ENCODE assay signal across 11 cellular contexts in the genomic region with DNA sequence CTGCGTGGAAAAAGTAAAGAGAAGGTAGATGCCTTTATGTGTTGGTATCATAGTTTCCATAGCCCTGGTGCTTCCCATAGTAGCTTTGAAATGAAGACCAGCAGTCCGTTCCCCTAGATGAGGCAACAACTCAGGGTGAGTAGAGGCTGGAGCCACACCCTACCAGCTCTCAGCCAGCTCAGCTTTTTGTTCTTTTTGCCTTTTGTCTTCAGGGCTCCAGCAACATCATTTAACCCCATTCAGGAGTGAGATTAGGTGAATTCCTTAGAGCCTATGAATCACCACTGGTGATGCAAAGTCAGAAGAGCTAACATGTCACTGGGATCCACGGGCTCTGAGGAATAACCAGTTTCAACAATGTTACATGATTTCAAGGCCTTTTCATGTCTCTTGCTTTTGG. TPM values are rescaled to one million over a fixed set of nuclear protein-coding genes. Genes with fewer than 3 reads are reported as not detected.
DNase-seq lines count a peak whose midpoint lies in the region; ATAC-seq and TF ChIP-seq lines count a peak whose summit lies in the region.
"Had no signal": no experiment of that assay in that cellular context is flagged by ENCODE, and none has a peak within 500 bp of the region (broad histone marks: within the 10 kb centered on the region; RNA-seq: fewer than 3 reads in every experiment).

No MANE protein-coding gene starts in this region.

- H3K27me3 ChIP-seq in dorsolateral prefrontal cortex: no peaks in the 10 kb centered on the region
- H3K27me3 ChIP-seq: gastroesophageal sphincter had no signal

- peak; percentile 11 for DNase-seq in activated naive CD4-positive, alpha-beta T cell treated with anti-CD3 and anti-CD28 coated beads, Interleukin-2, amount 50 U/mL, for 16 hours
- no peak for DNase-seq in activated naive CD4-positive, alpha-beta T cell treated with anti-CD3 and anti-CD28 coated beads, Interleukin-2, amount 10 ng/mL, durations not matched to agents 7 days and 5 days
- peak; percentile 3 for DNase-seq in glomerular visceral epithelial cell (ENCODE audit: extremely low spot score)
- no peak for DNase-seq in type B pancreatic cell (ENCODE audit: extremely low spot score, unreplicated experiment)
- no peak for DNase-seq in dorsolateral prefrontal cortex
- DNase-seq: caudate nucleus, MV-4-11 had no signal

- intact Hi-C loops in dorsolateral prefrontal cortex (cut with DNase I): no loop called here

- H3K9me3 Mint-ChIP-seq in activated naive CD4-positive, alpha-beta T cell treated with anti-CD3 and anti-CD28 coated beads, Interleukin-2, amount 10 ng/mL, durations not matched to agents 7 days and 5 days: no peaks in the 10 kb centered on the region
- H3K9me3 Mint-ChIP-seq in activated T-helper 17 cell treated with anti-CD3 and anti-CD28 coated beads, Interleukin-2, amount 50 U/mL, for 72 hours: no peaks in the 10 kb centered on the region
- no peaks in the 10 kb centered on the region for H3K9me3 Mint-ChIP-seq in type B pancreatic cell

- no peak overlapping the region for H3K27ac ChIP-seq in dorsolateral prefrontal cortex
- H3K27ac ChIP-seq: gastroesophageal sphincter had no signal

- TF ChIP-seq CTCF in type B pancreatic cell (conservative IDR thresholded peaks at IDR 0.05) (no peak), dorsolateral prefrontal cortex (IDR thresholded peaks at IDR 0.05 in 54 of 56, conservative IDR thresholded peaks at IDR 0.05 in 2 of 56; ENCODE audit: low read depth in 1 of 56, partially characterized antibody in 56 of 56) (no peak)

- H3K4me3 Mint-ChIP-seq in activated naive CD4-positive, alpha-beta T cell treated with anti-CD3 and anti-CD28 coated beads, Interleukin-2, amount 10 ng/mL, durations not matched to agents 7 days and 5 days: no peak overlapping the region
- no peak overlapping the region for H3K4me3 Mint-ChIP-seq in activated T-helper 17 cell treated with anti-CD3 and anti-CD28 coated beads, Interleukin-2, amount 50 U/mL, for 72 hours
- no peak overlapping the region for H3K4me3 Mint-ChIP-seq in type B pancreatic cell

- H3K27me3 Mint-ChIP-seq in activated naive CD4-positive, alpha-beta T cell treated with anti-CD3 and anti-CD28 coated beads, Interleukin-2, amount 10 ng/mL, durations not matched to agents 7 days and 5 days: peaks cover 5% of the 10 kb centered on the region
- H3K27me3 Mint-ChIP-seq in activated T-helper 17 cell treated with anti-CD3 and anti-CD28 coated beads, Interleukin-2, amount 50 U/mL, for 72 hours: no peaks in the 10 kb centered on the region
- H3K27me3 Mint-ChIP-seq in type B pancreatic cell: no peaks in the 10 kb centered on the region

- H3K4me3 ChIP-seq in dorsolateral prefrontal cortex: no peak overlapping the region
- H3K4me3 ChIP-seq: gastroesophageal sphincter had no signal

- CTCF ChIA-PET in activated naive CD4-positive, alpha-beta T cell treated with anti-CD3 and anti-CD28 coated beads, Interleukin-2, amount 10 ng/mL, durations not matched to agents 7 days and 5 days (lab: Charles Lee): interaction anchor here (1.3 kb wide), 1 partner anchor 13 kb away, joined by 4 read pairs; no protein-coding TSS in a partner anchor

- ATAC-seq in activated T-helper 17 cell treated with anti-CD3 and anti-CD28 coated beads, Interleukin-2, amount 50 U/mL, for 72 hours (replicated peaks): peak; percentile 84
- ATAC-seq in HG03571 (IDR thresholded peaks at IDR 0.05; ENCODE audit: unreplicated experiment) (no peak), HG02981 (IDR thresholded peaks at IDR 0.05; ENCODE audit: unreplicated experiment) (no peak)
- ATAC-seq: gastroesophageal sphincter had no signal

- peaks cover 6% of the 10 kb centered on the region for H3K4me1 Mint-ChIP-seq in activated naive CD4-positive, alpha-beta T cell treated with anti-CD3 and anti-CD28 coated beads, Interleukin-2, amount 10 ng/mL, durations not matched to agents 7 days and 5 days
- H3K4me1 Mint-ChIP-seq in activated T-helper 17 cell treated with anti-CD3 and anti-CD28 coated beads, Interleukin-2, amount 50 U/mL, for 72 hours: peaks cover 4% of the 10 kb centered on the region
- peaks cover 39% of the 10 kb centered on the region for H3K4me1 Mint-ChIP-seq in type B pancreatic cell (ENCODE audit: unreplicated experiment)

- H3K36me3 Mint-ChIP-seq in activated naive CD4-positive, alpha-beta T cell treated with anti-CD3 and anti-CD28 coated beads, Interleukin-2, amount 10 ng/mL, durations not matched to agents 7 days and 5 days: no peaks in the 10 kb centered on the region
- H3K36me3 Mint-ChIP-seq in activated T-helper 17 cell treated with anti-CD3 and anti-CD28 coated beads, Interleukin-2, amount 50 U/mL, for 72 hours (ENCODE audit: low read depth): no peaks in the 10 kb centered on the region
- no peaks in the 10 kb centered on the region for H3K36me3 Mint-ChIP-seq in type B pancreatic cell

- H3K27ac Mint-ChIP-seq in activated naive CD4-positive, alpha-beta T cell treated with anti-CD3 and anti-CD28 coated beads, Interleukin-2, amount 10 ng/mL, durations not matched to agents 7 days and 5 days: no peak overlapping the region
- no peak overlapping the region for H3K27ac Mint-ChIP-seq in activated T-helper 17 cell treated with anti-CD3 and anti-CD28 coated beads, Interleukin-2, amount 50 U/mL, for 72 hours
- H3K27ac Mint-ChIP-seq in type B pancreatic cell: peak overlapping the region; percentile 16

RNA-seq across cellular contexts. Expression of a gene that starts 14.0 kb away (rescaled TPM):
- total RNA-seq in activated T-helper 17 cell treated with anti-CD3 and anti-CD28 coated beads, Interleukin-2, amount 50 U/mL, for 72 hours: 1 to 10 TPM; 4.6 to 9.7 TPM
- total RNA-seq in type B pancreatic cell (ENCODE audit: low replicate concordance) (58.2 and 107 TPM in 2 replicates), dorsolateral prefrontal cortex (100 to 1,000 TPM in 100 of 120 experiments, 10 to 100 TPM in 20; 59.6 to 186 (median 116) TPM)

Comparison
In these comparisons a context has a peak if more than half of its experiments do, and no peak if none do; other contexts are left out.
1. DNase-seq: peak in activated naive CD4-positive, alpha-beta T cell treated with anti-CD3 and anti-CD28 coated beads, Interleukin-2, amount 50 U/mL, for 16 hours (single experiment) and glomerular visceral epithelial cell (single experiment); none in activated naive CD4-positive, alpha-beta T cell treated with anti-CD3 and anti-CD28 coated beads, Interleukin-2, amount 10 ng/mL, durations not matched to agents 7 days and 5 days (single experiment), type B pancreatic cell (single experiment) and dorsolateral prefrontal cortex (0 of 10).